In genomic region chr4:55159851-55160250, GRCh38 we compare ENCODE assay signal across 26 cellular contexts. TPM values are rescaled to one million over a fixed set of nuclear protein-coding genes. Genes with fewer than 3 reads are reported as not detected.
DNase-seq lines count a peak whose midpoint lies in the region; ATAC-seq, FAIRE-seq and TF ChIP-seq lines count a peak whose summit lies in the region.
"Had no signal": no experiment of that assay in that cellular context is flagged by ENCODE, and none has a peak within 500 bp of the region (broad histone marks: within the 10 kb centered on the region; RNA-seq: fewer than 3 reads in every experiment).

No MANE protein-coding gene starts in this region.

- H4K91ac ChIP-seq in H1 (replicated peaks; ENCODE audit: insufficient read length, low read length), result no peak overlapping the region

- ATAC-seq in SK-N-SH treated with all-trans-retinoic acid at 6 μM for 48 hours, result no peak
- ATAC-seq: PC-3 had no signal

- no peak overlapping the region for H2BK15ac ChIP-seq in H1 (ENCODE audit: low read length)

- TF ChIP-seq CTCF in SK-N-SH (IDR thresholded peaks at IDR 0.05) (no peak), H1 (IDR thresholded peaks at IDR 0.05; ENCODE audit: control extremely low read depth in 1 of 3, insufficient read depth in 1 of 3, low read depth in 1 of 3, low read length in 3 of 3) (no peak), mesothelial cell of epicardium (IDR thresholded peaks at IDR 0.05; ENCODE audit: unreplicated experiment) (no peak), MM.1S (IDR thresholded peaks at IDR 0.05; ENCODE audit: low read length) (no peak)

- no peak overlapping the region for H4K5ac ChIP-seq in H1 (ENCODE audit: insufficient read length, low read depth, low read length)

- FAIRE-seq in H1 (lab: Jason Lieb, UNC), result no peak
- FAIRE-seq: GM12892, GM18507, H54 had no signal

- H4K8ac ChIP-seq in H1 (ENCODE audit: extremely low read depth, insufficient read depth, low read length), result no peak overlapping the region

- no peak overlapping the region for H2BK12ac ChIP-seq in H1 (ENCODE audit: low read depth, low read length)

- H2AK5ac ChIP-seq in H1 (ENCODE audit: low read depth, low read length), result no peak overlapping the region

- DNase-seq in SK-N-SH (no peak), H1 (ENCODE audit: low read depth in 1 of 2, low spot score in 2 of 2) (no peak), mesothelial cell of epicardium (ENCODE audit: low spot score in 2 of 2, unreplicated experiment in 2 of 2) (no peak), MM.1S (no peak), T-helper 2 cell (no peak), DMS79 treated with DMSO at 0.1 percent for 48 hours (lab: John Stamatoyannopoulos, UW) (no peak)
- DNase-seq in stimulated activated CD4-positive, alpha-beta T cell treated with anti-CD3 and anti-CD28 coated beads, Interleukin-4, amount 100 ng/mL, for 4 hours, result no peak
- DNase-seq: BE2C; Calu3; CD4-positive, alpha-beta memory T cell; HFFc6; KG1; NCI-H1417 treated with DMSO at 0.1 percent for 48 hours; NCI-H1930; NCI-H226; NCI-H524; NCI-H82; PC-3; SIG-M5 had no signal

- H3K4me2 ChIP-seq in SK-N-SH, result no peak overlapping the region
- H3K4me2 ChIP-seq in H1 (ENCODE audit: insufficient read depth in 1 of 2, low read depth in 2 of 2, low read length in 2 of 2), result no peak overlapping the region
- no peak overlapping the region for H3K4me2 ChIP-seq in MM.1S (ENCODE audit: low read depth, low read length)

- H3K4me3 Mint-ChIP-seq in mesothelial cell of epicardium, result no peak overlapping the region
- H3K4me3 Mint-ChIP-seq: CD4-positive, alpha-beta memory T cell; HFFc6 had no signal

- no peaks in the 10 kb centered on the region for H3K36me3 Mint-ChIP-seq in mesothelial cell of epicardium
- H3K36me3 Mint-ChIP-seq: CD4-positive, alpha-beta memory T cell had no signal

- no peaks in the 10 kb centered on the region for H3K79me2 ChIP-seq in SK-N-SH (ENCODE audit: insufficient read depth)
- H3K79me2 ChIP-seq in H1 (ENCODE audit: control insufficient read depth in 1 of 2, insufficient read depth in 2 of 2, low read length in 2 of 2), result no peaks in the 10 kb centered on the region
- H3K79me2 ChIP-seq in MM.1S (ENCODE audit: low read length), result no peaks in the 10 kb centered on the region

- no peaks in the 10 kb centered on the region for H3K79me1 ChIP-seq in H1 (ENCODE audit: low read depth, low read length)

- H2BK5ac ChIP-seq in H1 (ENCODE audit: low read depth, low read length), result no peak overlapping the region

- WGBS in SK-N-SH (ENCODE audit: low lambda C conversion rate), result 55% methylated on average over 2 of the region's 2 CpGs
- WGBS in H1 (ENCODE audit: extremely low coverage in 1 of 2, insufficient coverage in 1 of 2, insufficient read length in 1 of 2, insufficient replicate concordance in 2 of 2, low coverage in 1 of 2, low lambda C conversion rate in 2 of 2, missing lambda C conversion rate in 1 of 2), 2 experiments, result 91% methylated on average over 2 of the region's 2 CpGs; no CpG with 5 or more reads in 1 of the 2 experiments

- H3K23ac ChIP-seq in H1 (ENCODE audit: insufficient read length), result no peak overlapping the region

- H3K9me3 ChIP-seq in SK-N-SH (no peaks in the 10 kb centered on the region), H1 (ENCODE audit: insufficient read depth in 2 of 2, low read depth in 1 of 2, low read length in 1 of 2) (no peaks in the 10 kb centered on the region), MM.1S (replicated peaks; ENCODE audit: insufficient read depth, low read length) (no peaks in the 10 kb centered on the region)
- H3K9me3 ChIP-seq: BE2C had no signal

- no peak overlapping the region for H3K27ac ChIP-seq in SK-N-SH (ENCODE audit: low read depth in 2 of 2, low read length in 1 of 2)
- no peak overlapping the region for H3K27ac ChIP-seq in H1 (ENCODE audit: low read depth, low read length)
- no peak overlapping the region for H3K27ac ChIP-seq in MM.1S (ENCODE audit: low read length)
- H3K27ac ChIP-seq: 22Rv1, RWPE1 had no signal

- H3K27ac Mint-ChIP-seq in mesothelial cell of epicardium, result peak overlapping the region; percentile 71
- H3K27ac Mint-ChIP-seq: CD4-positive, alpha-beta memory T cell; HFFc6 had no signal

- no peaks in the 10 kb centered on the region for H3F3A ChIP-seq in SK-N-SH (replicated peaks; ENCODE audit: insufficient read depth)
- H3F3A ChIP-seq in MM.1S (ENCODE audit: insufficient read depth, low read length), result no peaks in the 10 kb centered on the region

- no peak overlapping the region for H3K18ac ChIP-seq in H1 (ENCODE audit: extremely low read depth, low read length)

- H3K4me3 ChIP-seq in SK-N-SH (ENCODE audit: low read depth in 2 of 2, low read length in 1 of 2) (no peak overlapping the region), H1 (ENCODE audit: extremely low read depth in 1 of 4, insufficient read depth in 2 of 4, low read depth in 3 of 4, low read length in 4 of 4) (no peak overlapping the region), MM.1S (ENCODE audit: low read length) (no peak overlapping the region)

- H2AFZ ChIP-seq in SK-N-SH (ENCODE audit: low read depth), result peak overlapping the region; percentile 56; the same call in 1 of the 2 replicates
- 0 out of 2 replicates have a peak overlapping the region, but pooled peaks have one; percentile 50 for H2AFZ ChIP-seq in H1 (ENCODE audit: low read length)
- no peak overlapping the region for H2AFZ ChIP-seq in MM.1S (ENCODE audit: low read length)

- CTCF ChIA-PET in SK-N-SH (lab: Yijun Ruan, JAX) (interaction anchor here (1.2 kb wide), 1 partner anchor 189 kb away, joined by 4 read pairs; no protein-coding TSS in a partner anchor), H1 (lab: Charles Lee; ENCODE audit: partially characterized antibody) (interaction anchor here (4.5 kb wide), 1 partner anchor 25 kb away, joined by 25 read pairs; no protein-coding TSS in a partner anchor)

- H3K23me2 ChIP-seq in H1 (ENCODE audit: low read depth, low read length), result no peaks in the 10 kb centered on the region

- no peaks in the 10 kb centered on the region for H4K20me1 ChIP-seq in SK-N-SH (ENCODE audit: insufficient read depth)
- H4K20me1 ChIP-seq in H1 (replicated peaks in 1 of 2; ENCODE audit: control insufficient read depth in 1 of 2, insufficient read depth in 2 of 2, low read length in 2 of 2), result no peaks in the 10 kb centered on the region
- no peaks in the 10 kb centered on the region for H4K20me1 ChIP-seq in MM.1S (ENCODE audit: insufficient read depth, low read length)

- POLR2A ChIA-PET in SK-N-SH (lab: Yijun Ruan, JAX), result no interaction called here
- POLR2A ChIA-PET in H1 (lab: Charles Lee; ENCODE audit: partially characterized antibody), result interaction anchor here (0.7 kb wide), 1 partner anchor 85 kb away, joined by 3 read pairs; no protein-coding TSS in a partner anchor

- no peaks in the 10 kb centered on the region for H3K4me1 ChIP-seq in SK-N-SH (ENCODE audit: control insufficient read depth in 1 of 2, insufficient read depth in 2 of 2, low read depth in 1 of 2, low read length in 1 of 2)
- H3K4me1 ChIP-seq in H1 (replicated peaks in 1 of 4; ENCODE audit: control insufficient read depth in 3 of 4, insufficient read depth in 4 of 4, low read length in 3 of 4), result peaks cover 0 to 2% (median 0%) of the 10 kb centered on the region in 4 experiments; a peak in 1 of 7 replicates
- no peaks in the 10 kb centered on the region for H3K4me1 ChIP-seq in MM.1S (ENCODE audit: low read length)
- H3K4me1 ChIP-seq: BE2C had no signal

- H3K4me1 Mint-ChIP-seq in mesothelial cell of epicardium, result peaks cover 13% of the 10 kb centered on the region
- H3K4me1 Mint-ChIP-seq: CD4-positive, alpha-beta memory T cell had no signal

- TF ChIP-seq POLR2A in H1 (IDR thresholded peaks at IDR 0.05; ENCODE audit: control extremely low read depth in 1 of 2, low read depth in 2 of 2, low read length in 2 of 2), result no peak

- no peak overlapping the region for H2BK120ac ChIP-seq in H1 (replicated peaks; ENCODE audit: low read depth, low read length)

- H3K9ac ChIP-seq in SK-N-SH (no peak overlapping the region), H1 (replicated peaks in 1 of 4; ENCODE audit: extremely low read depth in 1 of 4, low read depth in 3 of 4, low read length in 3 of 4) (no peak overlapping the region), MM.1S (ENCODE audit: low read length) (no peak overlapping the region)

- no peak overlapping the region for H3K56ac ChIP-seq in H1 (replicated peaks; ENCODE audit: insufficient read length, low read depth, low read length)

- H2BK20ac ChIP-seq in H1 (ENCODE audit: low read length), result 0 out of 2 replicates have a peak overlapping the region, but pooled peaks have one; percentile 13

- no peak for TF ChIP-seq EP300 in SK-N-SH (IDR thresholded peaks at IDR 0.05; ENCODE audit: borderline replicate concordance in 1 of 2, low read depth in 1 of 2, low read length in 1 of 2)
- TF ChIP-seq EP300 in H1 (IDR thresholded peaks at IDR 0.05; ENCODE audit: borderline replicate concordance in 1 of 2, low read depth in 2 of 2, low read length in 2 of 2), result no peak

- H3K36me3 ChIP-seq in SK-N-SH (replicated peaks in 1 of 2; ENCODE audit: control insufficient read depth in 1 of 2, insufficient read depth in 2 of 2, low read length in 1 of 2) (no peaks in the 10 kb centered on the region), H1 (ENCODE audit: control insufficient read depth in 2 of 4, insufficient read depth in 4 of 4, low read length in 3 of 4) (no peaks in the 10 kb centered on the region), MM.1S (replicated peaks; ENCODE audit: insufficient read depth, low read length) (no peaks in the 10 kb centered on the region)
- H3K36me3 ChIP-seq: BE2C had no signal

- TF ChIP-seq RAD21 in SK-N-SH (IDR thresholded peaks at IDR 0.05; ENCODE audit: low read length), result no peak
- TF ChIP-seq RAD21 in H1 (IDR thresholded peaks at IDR 0.05 in 1 of 2, conservative IDR thresholded peaks at IDR 0.05 in 1 of 2; ENCODE audit: low read depth in 2 of 2, low read length in 2 of 2), result no peak

- H3K9me3 Mint-ChIP-seq in mesothelial cell of epicardium, result no peaks in the 10 kb centered on the region
- H3K9me3 Mint-ChIP-seq: HFFc6 had no signal

- no peaks in the 10 kb centered on the region for H3K27me3 Mint-ChIP-seq in mesothelial cell of epicardium (ENCODE audit: low read depth)

- H3K4ac ChIP-seq in H1 (replicated peaks; ENCODE audit: insufficient read length, low read depth, low read length), result no peak overlapping the region

- H3K27me3 ChIP-seq in SK-N-SH (ENCODE audit: insufficient read depth) (no peaks in the 10 kb centered on the region), H1 (replicated peaks in 1 of 4; ENCODE audit: control insufficient read depth in 3 of 4, extremely low read depth in 1 of 4, insufficient read depth in 3 of 4, low read length in 3 of 4) (peaks cover 0 to 1% (median 0%) of the 10 kb centered on the region in 4 experiments; a peak in 1 of 7 replicates), MM.1S (replicated peaks; ENCODE audit: insufficient read depth, low read length) (no peaks in the 10 kb centered on the region)
- H3K27me3 ChIP-seq: BE2C had no signal

- H3K9me2 ChIP-seq in SK-N-SH (no peaks in the 10 kb centered on the region), MM.1S (replicated peaks; ENCODE audit: insufficient read depth, low read length) (no peaks in the 10 kb centered on the region)

- H3K14ac ChIP-seq in H1 (ENCODE audit: insufficient read length), result no peak overlapping the region

RNA-seq across cellular contexts. Expression of gene KDR, which starts 34.5 kb away (rescaled TPM):
- polyA plus RNA-seq in SK-N-SH (2012; rRNA removed) (0.02 TPM in 1 of 2 replicates, not detected in the other), H1 (2011; rRNA removed) (29.1 and 69.3 TPM in 2 replicates)
- under 0.01 and 0.01 TPM in 2 replicates for polyA plus RNA-seq in SK-N-SH (2012; cell fraction: cytosol; rRNA removed)
- polyA plus RNA-seq in SK-N-SH (2012; cell fraction: nucleus; rRNA removed), result not detected in 2 replicates
- 98.1 and 106 TPM in 2 replicates for total RNA-seq in H1 (2021; fragmentation: NEBNext Ultra II Directional; extraction: Animal tissue kit (Norgen Biotek cat#: 25700))
- 48.9 TPM for polyA plus RNA-seq in H1 (2011; cell fraction: cytosol; rRNA removed)
- 50.2 TPM for polyA plus RNA-seq in H1 (2011; cell fraction: nucleus; rRNA removed)
- polyA plus RNA-seq in H1 (2012, experiment 1 of 2), result 94.9 to 122 TPM (median 103 TPM) in 4 replicates
- polyA plus RNA-seq in H1 (2012, experiment 2 of 2), result 6.2 TPM
- 212 TPM for polyA plus RNA-seq in H1 (2013, experiment 1 of 2)
- 178 TPM for polyA plus RNA-seq in H1 (2013, experiment 2 of 2)
- 140 and 291 TPM in 2 replicates for polyA minus RNA-seq in H1 (2011; rRNA and poly(A)+ RNA removed)
- 70.8 TPM for polyA minus RNA-seq in H1 (2011; cell fraction: cytosol; rRNA and poly(A)+ RNA removed)
- 87.0 TPM for polyA minus RNA-seq in H1 (2011; cell fraction: nucleus; rRNA and poly(A)+ RNA removed)
- 44.1 to 52.1 TPM (median 48.5 TPM) in 3 replicates for total RNA-seq in mesothelial cell of epicardium
- total RNA-seq: CD4-positive, alpha-beta memory T cell; HFFc6; HT-29 had no signal
- polyA plus RNA-seq: CD4-positive, alpha-beta memory T cell had no signal
